9 cellular contexts compared by ENCODE assay signal in genomic region chr17:6000426-6000825, GRCh38.
"Had no signal": no experiment of that assay in that cellular context is flagged by ENCODE, and none has a peak within 500 bp of the region (broad histone marks: within the 10 kb centered on the region; RNA-seq: fewer than 3 reads in every experiment).

No MANE protein-coding gene starts in this region.

- H3K9me3 ChIP-seq: HAP-1 had no signal

- H3K27ac Mint-ChIP-seq: HFFc6, IgD-negative memory B cell had no signal

- H3K4me3 Mint-ChIP-seq: HFFc6, IgD-negative memory B cell had no signal

- ATAC-seq: HCT116, HepG2 had no signal

- H3K4me1 ChIP-seq: HAP-1 had no signal

- H2AFZ ChIP-seq: GM23248 had no signal

- H3K9me3 Mint-ChIP-seq: HFFc6, IgD-negative memory B cell had no signal

- H3K36me3 ChIP-seq: HAP-1 had no signal

- H3K4me1 Mint-ChIP-seq: IgD-negative memory B cell had no signal

- DNase-seq: GM23248, GOT3, H7, HFFc6 had no signal

- H3K9ac ChIP-seq: GM23248 had no signal

- H3K36me3 Mint-ChIP-seq: IgD-negative memory B cell had no signal

- H3K4me3 ChIP-seq: GM23248, HAP-1 had no signal

- H3K27ac ChIP-seq: GM23248, HL-60 had no signal
